11 cellular contexts compared by ENCODE assay signal in genomic region chr13:89514534-89515312, GRCh38.
DNase-seq lines count a peak whose midpoint lies in the region; ATAC-seq, FAIRE-seq and TF ChIP-seq lines count a peak whose summit lies in the region.
"Had no signal": no experiment of that assay in that cellular context is flagged by ENCODE, and none has a peak within 500 bp of the region (broad histone marks: within the 10 kb centered on the region; RNA-seq: fewer than 3 reads in every experiment).

No MANE protein-coding gene starts in this region.

- FAIRE-seq in keratinocyte (lab: Jason Lieb, UNC): peak; percentile 83

- TF ChIP-seq POLR2A in adrenal gland (IDR thresholded peaks at IDR 0.05): no peak

- H3K27me3 ChIP-seq in ACC112 (ENCODE audit: insufficient read depth, low read length) (no peaks in the 10 kb centered on the region), adrenal gland (no peaks in the 10 kb centered on the region), keratinocyte (ENCODE audit: control insufficient read depth, extremely low read depth, insufficient read depth, low read length) (no peaks in the 10 kb centered on the region)
- H3K27me3 ChIP-seq: neutrophil had no signal

- intact Hi-C loops in adrenal gland (cut with DNase I): no loop called here

- dilution Hi-C loops in keratinocyte (cut with MboI; ENCODE audit: extremely low pct_ligation_motif_present, low sequenced_read_pairs): no loop called here

- peak overlapping the region; percentile 61 for H3K4me2 ChIP-seq in keratinocyte (ENCODE audit: control insufficient read depth, extremely low read depth, insufficient read depth, low read depth, low read length)

- TF ChIP-seq CTCF in adrenal gland (IDR thresholded peaks at IDR 0.05) (no peak), keratinocyte (optimal IDR thresholded peaks at IDR 0.05 in 1 of 3, IDR thresholded peaks at IDR 0.05 in 1 of 3, conservative IDR thresholded peaks at IDR 0.05 in 1 of 3; ENCODE audit: extremely low read depth in 1 of 3, insufficient read depth in 2 of 3, low read length in 3 of 3) (no peak)

- H4K20me1 ChIP-seq in keratinocyte (ENCODE audit: control insufficient read depth, extremely low read depth, insufficient read depth, low read length): no peaks in the 10 kb centered on the region

- H3K9me1 ChIP-seq in keratinocyte (ENCODE audit: control insufficient read depth, extremely low read depth, insufficient read depth, low read length): no peaks in the 10 kb centered on the region

- H3K4me3 ChIP-seq in ACC112 (ENCODE audit: low read depth, low read length) (no peak overlapping the region), adrenal gland (no peak overlapping the region), keratinocyte (ENCODE audit: control insufficient read depth in 2 of 3, extremely low read depth in 1 of 3, insufficient read depth in 2 of 3, low read depth in 1 of 3, low read length in 3 of 3) (no peak overlapping the region)

- peak overlapping the region; percentile 14 for H3K9ac ChIP-seq in keratinocyte (ENCODE audit: control insufficient read depth, extremely low read depth, insufficient read depth, low read length)

- DNase-seq in LoVo (ENCODE audit: low spot score): peak; percentile 7
- peak; percentile 21 to 57 (median 35) for DNase-seq in adrenal gland
- peak; percentile 28 for DNase-seq in keratinocyte (ENCODE audit: low read depth, low spot score)
- no peak for DNase-seq in nucleus accumbens (lab: John Stamatoyannopoulos, UW)
- DNase-seq in SKM-1 (lab: John Stamatoyannopoulos, UW; ENCODE audit: unreplicated experiment): no peak
- DNase-seq in middle frontal gyrus (ENCODE audit: extremely low spot score, low spot score): no peak
- DNase-seq: caudate nucleus; stimulated activated naive CD4-positive, alpha-beta T cell had no signal

- no peaks in the 10 kb centered on the region for H3K79me2 ChIP-seq in ACC112 (ENCODE audit: control insufficient read depth, insufficient read depth, low read length, unreplicated experiment)
- no peaks in the 10 kb centered on the region for H3K79me2 ChIP-seq in keratinocyte (ENCODE audit: control insufficient read depth, insufficient read depth, low read length)

- H3K27ac ChIP-seq in ACC112 (ENCODE audit: low read depth, low read length) (peak overlapping the region; percentile 77), adrenal gland (peak overlapping the region in 4 of 5 donors; percentile 26 to 87 (median 46)), keratinocyte (ENCODE audit: control insufficient read depth, insufficient read depth, low read length) (peak overlapping the region; percentile 66)
- H3K27ac ChIP-seq: neutrophil had no signal

- no peak for ATAC-seq in activated CD4-positive, CD25-positive, alpha-beta regulatory T cell treated with anti-CD3 and anti-CD28 coated beads, Interleukin-2, amount 50 U/mL, for 24 hours

- H2AFZ ChIP-seq in ACC112 (ENCODE audit: low read length, unreplicated experiment): peak overlapping the region; percentile 83
- peak overlapping the region; percentile 73 for H2AFZ ChIP-seq in keratinocyte (ENCODE audit: control insufficient read depth, low read length)

- H3K4me1 ChIP-seq in ACC112 (ENCODE audit: control insufficient read depth, insufficient read depth, low read length, unreplicated experiment) (peaks cover 7% of the 10 kb centered on the region), adrenal gland (replicated peaks in 1 of 2) (no peaks in the 10 kb centered on the region), keratinocyte (ENCODE audit: control insufficient read depth, extremely low read depth, insufficient read depth, low read length) (peaks cover 14% of the 10 kb centered on the region)

- H3K36me3 ChIP-seq in ACC112 (ENCODE audit: insufficient read depth, low read length) (no peaks in the 10 kb centered on the region), adrenal gland (replicated peaks in 1 of 2) (no peaks in the 10 kb centered on the region), keratinocyte (ENCODE audit: control insufficient read depth in 2 of 2, extremely low read depth in 1 of 2, insufficient read depth in 2 of 2, low read length in 2 of 2) (no peaks in the 10 kb centered on the region)
- H3K36me3 ChIP-seq: neutrophil had no signal

- WGBS in adrenal gland, 4 donors: 37 to 49% (median 41%) methylated on average over 4 of the region's 4 CpGs

- H3K9me3 ChIP-seq in adrenal gland (replicated peaks in 1 of 3) (no peaks in the 10 kb centered on the region), keratinocyte (ENCODE audit: control insufficient read depth, low read depth, low read length) (no peaks in the 10 kb centered on the region)
- H3K9me3 ChIP-seq: neutrophil had no signal

Comparison
In these comparisons a context has a peak if more than half of its experiments do, and no peak if none do; other contexts are left out.
1. DNase-seq: peak in LoVo (single experiment), adrenal gland (7 of 7) and keratinocyte (single experiment); none in nucleus accumbens (0 of 56), SKM-1 (single experiment) and middle frontal gyrus (single experiment).
2. Peak in every context shown above with its lines, with median percentiles within 50 percentile points of each other: H3K27ac ChIP-seq.